In genomic region chr16:76294691-76295214, GRCh38 we compare ENCODE assay signal across 18 cellular contexts. TPM values are rescaled to one million over a fixed set of nuclear protein-coding genes. Genes with fewer than 3 reads are reported as not detected.
DNase-seq lines count a peak whose midpoint lies in the region; ATAC-seq and TF ChIP-seq lines count a peak whose summit lies in the region.
"Had no signal": no experiment of that assay in that cellular context is flagged by ENCODE, and none has a peak within 500 bp of the region (broad histone marks: within the 10 kb centered on the region; RNA-seq: fewer than 3 reads in every experiment).

No MANE protein-coding gene starts in this region.

- no peaks in the 10 kb centered on the region for H3K9me3 ChIP-seq in OCI-LY7 (ENCODE audit: low read length)
- no peaks in the 10 kb centered on the region for H3K9me3 ChIP-seq in mesenchymal stem cell (ENCODE audit: control insufficient read depth, low read length)
- H3K9me3 ChIP-seq in left lung = no peaks in the 10 kb centered on the region

- TF ChIP-seq CTCF in OCI-LY7 (conservative IDR thresholded peaks at IDR 0.05; ENCODE audit: low read length) = no peak
- TF ChIP-seq CTCF in left lung (IDR thresholded peaks at IDR 0.05) = no peak

- no peak overlapping the region for H2BK12ac ChIP-seq in mesenchymal stem cell (ENCODE audit: low read length in 2 of 2)

- H3K9ac ChIP-seq in mesenchymal stem cell (ENCODE audit: low read length) = peak overlapping the region; percentile 10

- no peaks in the 10 kb centered on the region for H3K79me2 ChIP-seq in OCI-LY7 (ENCODE audit: insufficient read depth, low read depth, low read length)

- H3K4me3 Mint-ChIP-seq in activated CD4-positive, alpha-beta memory T cell treated with anti-CD3 and anti-CD28 coated beads for 36 hours = no peak overlapping the region
- H3K4me3 Mint-ChIP-seq: CD4-positive, alpha-beta memory T cell; GM23338; IgD-negative memory B cell had no signal

- H2AK5ac ChIP-seq in mesenchymal stem cell (ENCODE audit: low read length, severe bottlenecking) = no peak overlapping the region

- H3K27ac Mint-ChIP-seq in activated CD4-positive, alpha-beta memory T cell treated with anti-CD3 and anti-CD28 coated beads for 36 hours = no peak overlapping the region
- H3K27ac Mint-ChIP-seq: CD4-positive, alpha-beta memory T cell; GM23338; IgD-negative memory B cell had no signal

- CTCF ChIA-PET in OCI-LY7 (lab: Charles Lee; ENCODE audit: unreplicated experiment) = no interaction called here
- CTCF ChIA-PET in activated CD4-positive, alpha-beta memory T cell treated with anti-CD3 and anti-CD28 coated beads for 36 hours (lab: Charles Lee) = no interaction called here

- H3K36me3 Mint-ChIP-seq in activated CD4-positive, alpha-beta memory T cell treated with anti-CD3 and anti-CD28 coated beads for 36 hours = no peaks in the 10 kb centered on the region
- H3K36me3 Mint-ChIP-seq: CD4-positive, alpha-beta memory T cell; IgD-negative memory B cell had no signal

- no peaks in the 10 kb centered on the region for H3K79me1 ChIP-seq in mesenchymal stem cell (replicated peaks; ENCODE audit: low read length, poor library complexity, severe bottlenecking)

- H3K27me3 ChIP-seq in mesenchymal stem cell (ENCODE audit: control insufficient read depth in 1 of 2, insufficient read depth in 1 of 2, low read length in 2 of 2) (no peaks in the 10 kb centered on the region), left lung (no peaks in the 10 kb centered on the region)

- H2BK15ac ChIP-seq in mesenchymal stem cell (ENCODE audit: low read depth, poor library complexity, severe bottlenecking) = no peak overlapping the region

- no peaks in the 10 kb centered on the region for H3K9me2 ChIP-seq in OCI-LY7 (ENCODE audit: insufficient read depth, low read length)

- no peak overlapping the region for H4K91ac ChIP-seq in mesenchymal stem cell (ENCODE audit: low read length)

- H3K4me1 ChIP-seq in OCI-LY7 (ENCODE audit: insufficient read depth, low read length, poor library complexity, severe bottlenecking) (peaks cover 11% of the 10 kb centered on the region), mesenchymal stem cell (ENCODE audit: control insufficient read depth, insufficient read depth, low read depth, low read length) (peaks cover 2% of the 10 kb centered on the region), left lung (no peaks in the 10 kb centered on the region)

- H3K23ac ChIP-seq in mesenchymal stem cell (ENCODE audit: low read length in 2 of 2) = no peak overlapping the region

- no peaks in the 10 kb centered on the region for H3K4me1 Mint-ChIP-seq in activated CD4-positive, alpha-beta memory T cell treated with anti-CD3 and anti-CD28 coated beads for 36 hours (ENCODE audit: low read depth)
- H3K4me1 Mint-ChIP-seq: CD4-positive, alpha-beta memory T cell; GM23338; IgD-negative memory B cell had no signal

- no peak for ATAC-seq in left ventricle myocardium superior
- no peak for ATAC-seq in left lung
- ATAC-seq: GM23338 had no signal

- no peak overlapping the region for H2BK120ac ChIP-seq in mesenchymal stem cell (ENCODE audit: low read depth, low read length)

- POLR2A ChIA-PET in OCI-LY7 (lab: Charles Lee) = no interaction called here
- POLR2A ChIA-PET in activated CD4-positive, alpha-beta memory T cell treated with anti-CD3 and anti-CD28 coated beads for 36 hours (lab: Charles Lee) = no interaction called here

- H3K4me2 ChIP-seq in OCI-LY7 (ENCODE audit: low read length) = peak overlapping the region; percentile 35; the same call in 1 of the 2 replicates
- H3K4me2 ChIP-seq in mesenchymal stem cell (ENCODE audit: low read length, poor library complexity, severe bottlenecking) = no peak overlapping the region
- H3K4me2 ChIP-seq: GM23338 had no signal

- no peaks in the 10 kb centered on the region for H3K27me3 Mint-ChIP-seq in activated CD4-positive, alpha-beta memory T cell treated with anti-CD3 and anti-CD28 coated beads for 36 hours
- H3K27me3 Mint-ChIP-seq: CD4-positive, alpha-beta memory T cell; IgD-negative memory B cell had no signal

- H3K9me3 Mint-ChIP-seq in activated CD4-positive, alpha-beta memory T cell treated with anti-CD3 and anti-CD28 coated beads for 36 hours = peaks cover 12% of the 10 kb centered on the region

- no peak overlapping the region for H3K14ac ChIP-seq in mesenchymal stem cell (ENCODE audit: low read length in 2 of 2)

- no peak overlapping the region for H3K18ac ChIP-seq in mesenchymal stem cell (ENCODE audit: low read depth in 1 of 2, low read length in 2 of 2)

- H2BK5ac ChIP-seq in mesenchymal stem cell (ENCODE audit: low read depth, low read length, poor library complexity, severe bottlenecking) = no peak overlapping the region

- no TSS peak for BruUV-seq in OCI-LY7 (replicated peaks; lab: Mats Ljungman, UMichigan)

- WGBS in mesenchymal stem cell = 95% methylated on average over 3 of the region's 3 CpGs

- no peak overlapping the region for H3K4ac ChIP-seq in mesenchymal stem cell (ENCODE audit: low read depth in 1 of 2, low read length in 2 of 2)

- DNase-seq in HuH-7 (ENCODE audit: low spot score) = peak; percentile 10
- no peak for DNase-seq in OCI-LY7 (ENCODE audit: low spot score)
- DNase-seq in mesenchymal stem cell = no peak
- no peak for DNase-seq in left ventricle myocardium superior
- DNase-seq in left lung = no peak
- DNase-seq in activated CD4-positive, alpha-beta memory T cell treated with anti-CD3 and anti-CD28 coated beads for 36 hours = no peak
- no peak for DNase-seq in NCI-H1436 treated with DMSO at 0.1 percent for 48 hours (lab: John Stamatoyannopoulos, UW)
- DNase-seq: AML-193; CD4-positive, alpha-beta memory T cell; DMS153; DMS79; GDM1; HCEC 1CT; KBM-7 had no signal

- H2AFZ ChIP-seq in OCI-LY7 (ENCODE audit: low read length) = peak overlapping the region; percentile 92; the same call in 1 of the 2 replicates
- H2AFZ ChIP-seq in mesenchymal stem cell (ENCODE audit: low read depth, low read length) = no peak overlapping the region
- H2AFZ ChIP-seq: GM23338 had no signal

- intact Hi-C loops in OCI-LY7 (cut with micrococcal nuclease; ENCODE audit: unreplicated experiment) = no loop called here
- intact Hi-C loops in left ventricle myocardium superior (cut with micrococcal nuclease) = no loop called here
- intact Hi-C loops in left lung (cut with DNase I) = no loop called here
- intact Hi-C loops in activated CD4-positive, alpha-beta memory T cell treated with anti-CD3 and anti-CD28 coated beads for 36 hours (cut with micrococcal nuclease) = no loop called here

- no peaks in the 10 kb centered on the region for H4K20me1 ChIP-seq in OCI-LY7 (ENCODE audit: insufficient read depth, low read length)

- no peak overlapping the region for H3K27ac ChIP-seq in OCI-LY7 (ENCODE audit: low read depth, low read length, poor library complexity, severe bottlenecking)
- no peak overlapping the region for H3K27ac ChIP-seq in mesenchymal stem cell (ENCODE audit: low read length, poor library complexity, severe bottlenecking)
- no peak overlapping the region for H3K27ac ChIP-seq in left lung
- H3K27ac ChIP-seq: C4-2B had no signal

- H3K4me3 ChIP-seq in OCI-LY7 (ENCODE audit: low read depth, low read length, poor library complexity, severe bottlenecking) = no peak overlapping the region
- H3K4me3 ChIP-seq in mesenchymal stem cell (ENCODE audit: insufficient read depth in 1 of 2, low read depth in 1 of 2, low read length in 2 of 2) = peak overlapping the region in 1 of 2 experiments; percentile 1
- H3K4me3 ChIP-seq in left lung = no peak overlapping the region
- H3K4me3 ChIP-seq: GM23338 had no signal

- H4K8ac ChIP-seq in mesenchymal stem cell (ENCODE audit: low read length) = no peak overlapping the region

- H3K36me3 ChIP-seq in OCI-LY7 (ENCODE audit: insufficient read depth, low read length) = no peaks in the 10 kb centered on the region
- H3K36me3 ChIP-seq in mesenchymal stem cell (ENCODE audit: control insufficient read depth in 1 of 2, insufficient read depth in 2 of 2, low read depth in 1 of 2, low read length in 2 of 2) = no peaks in the 10 kb centered on the region
- H3K36me3 ChIP-seq in left lung = no peaks in the 10 kb centered on the region

RNA-seq across cellular contexts. Expression of gene CNTNAP4, which starts 17.6 kb away (rescaled TPM):
- not detected in 2 replicates for total RNA-seq in OCI-LY7 (2014; rRNA removed; shearing (Covaris generic))
- total RNA-seq in OCI-LY7 (2022) (not detected in 2 replicates), left ventricle myocardium superior (not detected), left lung (not detected)
- not detected for polyA plus RNA-seq in mesenchymal stem cell (2013, experiment 1 of 2)
- not detected for polyA plus RNA-seq in mesenchymal stem cell (2013, experiment 2 of 2)
- total RNA-seq in activated CD4-positive, alpha-beta memory T cell treated with anti-CD3 and anti-CD28 coated beads for 36 hours = not detected
- total RNA-seq: CD4-positive, alpha-beta memory T cell; GM23338 had no signal
- polyA plus RNA-seq: BJ; CD4-positive, alpha-beta memory T cell; GM23338; IgD-negative memory B cell had no signal
